9 cellular contexts compared by ENCODE assay signal in genomic region chr12:121798807-121799174, GRCh38. TPM values are rescaled to one million over a fixed set of nuclear protein-coding genes. Genes with fewer than 3 reads are reported as not detected.
A peak's percentile ranks its signal among the peaks of the same experiment; 100 is the strongest.
DNase-seq lines count a peak whose midpoint lies in the region; ATAC-seq and TF ChIP-seq lines count a peak whose summit lies in the region.
"Had no signal": no experiment of that assay in that cellular context is flagged by ENCODE, and none has a peak within 500 bp of the region (broad histone marks: within the 10 kb centered on the region; RNA-seq: fewer than 3 reads in every experiment).

No MANE protein-coding gene starts in this region.

- CTCF ChIA-PET in T-cell (lab: Charles Lee): interaction anchor here (1.4 to 7.9 kb wide), 4 partner anchors 9 to 113 kb away, joined by 3 to 344 read pairs (median 4); partner anchors contain the start of gene SETD1B (in 1 of the 2)

- peak overlapping the region; percentile 83 to 88 (median 85) for H3K4me3 Mint-ChIP-seq in T-cell

- POLR2A ChIA-PET in T-cell (lab: Charles Lee): interaction anchor here (0.5 to 0.7 kb wide), 5 partner anchors 9 to 483 kb away, joined by 3 to 13 read pairs (median 5); no protein-coding TSS in a partner anchor

- H3K36me3 Mint-ChIP-seq in T-cell: peaks cover 27% of the 10 kb centered on the region

- H3K27me3 Mint-ChIP-seq in T-cell: no peaks in the 10 kb centered on the region

- H3K4me1 Mint-ChIP-seq in T-cell: peaks cover 43 to 60% (median 49%) of the 10 kb centered on the region in 3 donors

- peak overlapping the region; percentile 89 for H3K27ac Mint-ChIP-seq in T-cell

- no peak for ATAC-seq in T-cell (replicated peaks in 1 of 4)

- H3K4me3 ChIP-seq in fibroblast of pulmonary artery (replicated peaks; ENCODE audit: low read depth, low read length) (peak overlapping the region; percentile 78), retinal pigment epithelial cell (ENCODE audit: low read length) (peak overlapping the region; percentile 49)

- H3K9me3 Mint-ChIP-seq in T-cell: no peaks in the 10 kb centered on the region

- no peak for TF ChIP-seq CTCF in fibroblast of pulmonary artery (IDR thresholded peaks at IDR 0.05; ENCODE audit: low read length, missing control alignments)
- no peak for TF ChIP-seq CTCF in retinal pigment epithelial cell (conservative IDR thresholded peaks at IDR 0.05; ENCODE audit: low read depth, low read length)

- DNase-seq in ELF-1 (ENCODE audit: low read depth, low spot score) (peak; percentile 63), T-cell (peak in 1 of 34 experiments; percentile 21), fibroblast of pulmonary artery (ENCODE audit: low read depth) (no peak), retinal pigment epithelial cell (ENCODE audit: low read depth) (no peak), pons (ENCODE audit: low spot score) (no peak), HK-2 (ENCODE audit: unreplicated experiment) (no peak), RKO (ENCODE audit: low spot score) (no peak)
- no peak for DNase-seq in stimulated activated CD4-positive, alpha-beta T cell treated with anti-CD3 and anti-CD28 coated beads, Interleukin-2, amount 100 ng/mL, for 48 hours

RNA-seq across cellular contexts. Expression of gene SETD1B, which starts 5.0 kb away (rescaled TPM):
- 100 to 1,000 TPM in 1 of 5 donors, 10 to 100 TPM in 4; 87.7 to 106 (median 96.0) TPM for total RNA-seq in T-cell

RNA-seq across cellular contexts. Expression of gene RHOF, which starts 5.3 kb away (rescaled TPM):
- 100 to 1,000 TPM; 137 to 158 (median 145) TPM for total RNA-seq in T-cell

RNA-seq across cellular contexts. Expression of gene HPD, which starts 59.9 kb away (rescaled TPM):
- total RNA-seq in T-cell: under 1 TPM in 3 of 5 donors, not detected in 2; 0.39 to 0.92 (median 0.58) TPM
- total RNA-seq: H4 had no signal
